In genomic region chr2:60839126-60839813, GRCh38 we compare ENCODE assay signal across 12 cellular contexts. TPM values are rescaled to one million over a fixed set of nuclear protein-coding genes. Genes with fewer than 3 reads are reported as not detected.
DNase-seq lines count a peak whose midpoint lies in the region; ATAC-seq, FAIRE-seq and TF ChIP-seq lines count a peak whose summit lies in the region.
"Had no signal": no experiment of that assay in that cellular context is flagged by ENCODE, and none has a peak within 500 bp of the region (broad histone marks: within the 10 kb centered on the region; RNA-seq: fewer than 3 reads in every experiment).

No MANE protein-coding gene starts in this region.

- H3K4me1 Mint-ChIP-seq in WTC11: peaks cover 7% of the 10 kb centered on the region

- no peaks in the 10 kb centered on the region for H3K36me3 Mint-ChIP-seq in WTC11

- H3K4me3 Mint-ChIP-seq in WTC11: no peak overlapping the region

- ATAC-seq in HG03045 (IDR thresholded peaks at IDR 0.05; ENCODE audit: unreplicated experiment): peak; percentile 37
- peak; percentile 85 for ATAC-seq in WTC11

- H3K27ac Mint-ChIP-seq in WTC11: no peak overlapping the region

- H3K27me3 Mint-ChIP-seq in WTC11 (ENCODE audit: low read depth): peaks cover 89% of the 10 kb centered on the region

- TF ChIP-seq POLR2A in GM12892 (IDR thresholded peaks at IDR 0.05; ENCODE audit: low read depth, low read length): peak; percentile 41

- peak; percentile 94 for FAIRE-seq in GM12892 (lab: Jason Lieb, UNC)
- FAIRE-seq: small intestine had no signal

- POLR2A ChIA-PET in WTC11 (lab: Charles Lee): no interaction called here

- no peak for TF ChIP-seq CTCF in GM20000 (IDR thresholded peaks at IDR 0.05; ENCODE audit: extremely low read depth, missing control alignments)
- TF ChIP-seq CTCF in WTC11 (IDR thresholded peaks at IDR 0.05): no peak

- DNase-seq in GM12892 (ENCODE audit: insufficient read length) (no peak), GM20000 (ENCODE audit: low spot score) (peak; percentile 56), WTC11 (ENCODE audit: low spot score) (peak; percentile 16), NCI-H226 (no peak), NCI-H524 (lab: John Stamatoyannopoulos, UW) (no peak), SKM-1 treated with dmso at 0.1 percent for 144 hours (lab: John Stamatoyannopoulos, UW; ENCODE audit: unreplicated experiment) (no peak)
- no peak for DNase-seq in effector CD8-positive, alpha-beta T cell (lab: John Stamatoyannopoulos, UW)
- DNase-seq: GM23248, mammary epithelial cell, Right ventricle myocardium superior, small intestine had no signal

- CTCF ChIA-PET in WTC11 (lab: Charles Lee): interaction anchor here (0.6 to 1.3 kb wide), 4 partner anchors 10 to 160 kb away, joined by 3 to 7 read pairs (median 4); no protein-coding TSS in a partner anchor

- H3K9me3 Mint-ChIP-seq in WTC11: no peaks in the 10 kb centered on the region

TF ChIP-seq in WTC11, 78 proteins besides CTCF, POLR2A, EP300 and RAD21:
- TF ChIP-seq ZNF532 (CRISPR knock-in tag; IDR thresholded peaks at IDR 0.05; ENCODE audit: borderline replicate concordance) (no peak), KAT7 (CRISPR knock-in tag; IDR thresholded peaks at IDR 0.05; ENCODE audit: borderline replicate concordance) (no peak), JAZF1 (CRISPR knock-in tag; IDR thresholded peaks at IDR 0.05) (no peak), JUN (CRISPR knock-in tag; IDR thresholded peaks at IDR 0.05) (no peak)

RNA-seq across cellular contexts. Expression of gene REL, which starts 42.1 kb away (rescaled TPM):
- 30.2 TPM for polyA plus RNA-seq in GM12892 (2012; ENCODE audit: missing spikeins)
- total RNA-seq in WTC11 (2021): 6.9 to 8.4 TPM (median 7.0 TPM) in 3 replicates

Comparison
In these comparisons a context has a peak if more than half of its experiments do, and no peak if none do; other contexts are left out.
1. DNase-seq: peak in GM20000 (single experiment) and WTC11 (single experiment); none in GM12892 (single experiment), NCI-H226 (single experiment), NCI-H524 (0 of 2), SKM-1 treated with dmso at 0.1 percent for 144 hours (single experiment) and effector CD8-positive, alpha-beta T cell (single experiment).